Comparison of ENCODE assay signal across 1 cellular context in the genomic region with DNA sequence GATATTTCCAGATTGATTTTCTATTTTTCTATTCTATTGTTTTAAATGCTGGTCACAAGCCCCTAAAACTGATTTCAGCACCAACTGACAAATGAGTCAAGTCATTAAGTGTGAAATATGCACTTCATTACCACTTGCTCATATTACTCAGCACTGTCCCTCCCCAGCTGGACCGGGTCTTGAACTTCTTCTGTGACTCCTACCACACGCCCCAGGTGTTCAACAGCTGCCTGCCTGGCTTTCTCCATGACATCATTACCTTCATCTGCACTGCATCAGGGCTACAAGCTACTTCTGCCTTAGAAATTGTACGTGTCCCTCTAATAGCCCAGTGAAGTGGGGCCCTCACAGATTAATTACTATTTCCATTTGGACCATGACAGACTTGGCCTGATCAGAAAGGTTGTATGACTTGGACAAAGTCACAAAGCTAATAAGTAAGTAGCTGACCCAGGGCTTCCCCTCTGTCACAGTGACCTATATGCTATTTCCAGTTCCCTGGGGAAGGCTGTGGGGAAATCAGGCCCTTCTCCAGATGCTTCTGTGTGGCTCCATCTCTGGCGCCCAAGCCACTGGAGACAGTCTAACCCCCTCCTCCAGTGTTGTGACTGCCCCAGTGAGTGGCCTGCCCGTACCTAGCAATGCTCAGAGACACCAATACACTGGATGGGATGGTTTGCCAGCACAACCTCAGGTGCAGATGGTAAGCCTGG.
TF ChIP-seq lines count a peak whose summit lies in the region.

No MANE protein-coding gene starts in this region.

TF ChIP-seq in GM12878, 131 proteins besides CTCF, POLR2A, EP300 and RAD21 (continued from another document):
- no peak for TF ChIP-seq RFX5 (IDR thresholded peaks at IDR 0.05; ENCODE audit: low read depth, low read length)
- TF ChIP-seq, protein P1, sequence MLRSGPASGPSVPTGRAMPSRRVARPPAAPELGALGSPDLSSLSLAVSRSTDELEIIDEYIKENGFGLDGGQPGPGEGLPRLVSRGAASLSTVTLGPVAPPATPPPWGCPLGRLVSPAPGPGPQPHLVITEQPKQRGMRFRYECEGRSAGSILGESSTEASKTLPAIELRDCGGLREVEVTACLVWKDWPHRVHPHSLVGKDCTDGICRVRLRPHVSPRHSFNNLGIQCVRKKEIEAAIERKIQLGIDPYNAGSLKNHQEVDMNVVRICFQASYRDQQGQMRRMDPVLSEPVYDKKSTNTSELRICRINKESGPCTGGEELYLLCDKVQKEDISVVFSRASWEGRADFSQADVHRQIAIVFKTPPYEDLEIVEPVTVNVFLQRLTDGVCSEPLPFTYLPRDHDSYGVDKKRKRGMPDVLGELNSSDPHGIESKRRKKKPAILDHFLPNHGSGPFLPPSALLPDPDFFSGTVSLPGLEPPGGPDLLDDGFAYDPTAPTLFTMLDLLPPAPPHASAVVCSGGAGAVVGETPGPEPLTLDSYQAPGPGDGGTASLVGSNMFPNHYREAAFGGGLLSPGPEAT (IDR thresholded peaks at IDR 0.05; ENCODE audit: low read depth): no peak; the same call in 1 of the 2 replicates
- no peak for TF ChIP-seq YY1 (IDR thresholded peaks at IDR 0.05; ENCODE audit: low read depth, low read length)
- no peak for TF ChIP-seq RB1 (IDR thresholded peaks at IDR 0.05; ENCODE audit: borderline replicate concordance)
- peak; percentile 62; the same call in 1 of the 2 replicates for TF ChIP-seq FOXM1 (IDR thresholded peaks at IDR 0.05; ENCODE audit: low read depth, low read length)
- TF ChIP-seq TCF12 (IDR thresholded peaks at IDR 0.05; ENCODE audit: low read depth, low read length): peak; percentile 100
- no peak for TF ChIP-seq KDM1A (IDR thresholded peaks at IDR 0.05; ENCODE audit: borderline replicate concordance)
- TF ChIP-seq REST (IDR thresholded peaks at IDR 0.05; ENCODE audit: low read depth, low read length): no peak
- no peak for TF ChIP-seq ESRRA (IDR thresholded peaks at IDR 0.05; ENCODE audit: low read length)
- TF ChIP-seq, protein P2, sequence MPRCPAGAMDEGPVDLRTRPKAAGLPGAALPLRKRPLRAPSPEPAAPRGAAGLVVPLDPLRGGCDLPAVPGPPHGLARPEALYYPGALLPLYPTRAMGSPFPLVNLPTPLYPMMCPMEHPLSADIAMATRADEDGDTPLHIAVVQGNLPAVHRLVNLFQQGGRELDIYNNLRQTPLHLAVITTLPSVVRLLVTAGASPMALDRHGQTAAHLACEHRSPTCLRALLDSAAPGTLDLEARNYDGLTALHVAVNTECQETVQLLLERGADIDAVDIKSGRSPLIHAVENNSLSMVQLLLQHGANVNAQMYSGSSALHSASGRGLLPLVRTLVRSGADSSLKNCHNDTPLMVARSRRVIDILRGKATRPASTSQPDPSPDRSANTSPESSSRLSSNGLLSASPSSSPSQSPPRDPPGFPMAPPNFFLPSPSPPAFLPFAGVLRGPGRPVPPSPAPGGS (IDR thresholded peaks at IDR 0.05; ENCODE audit: borderline replicate concordance, insufficient read depth, low read depth, low read length, poor library complexity, severe bottlenecking): peak; percentile 78
- no peak for TF ChIP-seq IKZF1 (conservative IDR thresholded peaks at IDR 0.05)
- TF ChIP-seq ZNF207 (IDR thresholded peaks at IDR 0.05; ENCODE audit: borderline replicate concordance): no peak
- no peak for TF ChIP-seq SP1 (IDR thresholded peaks at IDR 0.05; ENCODE audit: low read depth, low read length)
- TF ChIP-seq MEF2B (IDR thresholded peaks at IDR 0.05; ENCODE audit: partially characterized antibody, poor library complexity, severe bottlenecking): peak; percentile 38
- no peak for TF ChIP-seq SIX5 (IDR thresholded peaks at IDR 0.05; ENCODE audit: low read depth, low read length, severe bottlenecking)
- TF ChIP-seq RUNX3 (IDR thresholded peaks at IDR 0.05; ENCODE audit: low read length): peak; percentile 79
- no peak for TF ChIP-seq POLR2AphosphoS2 (IDR thresholded peaks at IDR 0.05; ENCODE audit: low read depth, low read length)
- TF ChIP-seq JUNB (IDR thresholded peaks at IDR 0.05): peak; percentile 80
- TF ChIP-seq IRF5 (IDR thresholded peaks at IDR 0.05; ENCODE audit: borderline replicate concordance): no peak
- no peak for TF ChIP-seq SMC3 (IDR thresholded peaks at IDR 0.05; ENCODE audit: borderline replicate concordance, low read length)
- peak; percentile 43; the same call in 1 of the 2 replicates for TF ChIP-seq ZBED1 (IDR thresholded peaks at IDR 0.05; ENCODE audit: borderline replicate concordance)
- TF ChIP-seq SMARCA5 (IDR thresholded peaks at IDR 0.05): no peak
- TF ChIP-seq, protein P3, sequence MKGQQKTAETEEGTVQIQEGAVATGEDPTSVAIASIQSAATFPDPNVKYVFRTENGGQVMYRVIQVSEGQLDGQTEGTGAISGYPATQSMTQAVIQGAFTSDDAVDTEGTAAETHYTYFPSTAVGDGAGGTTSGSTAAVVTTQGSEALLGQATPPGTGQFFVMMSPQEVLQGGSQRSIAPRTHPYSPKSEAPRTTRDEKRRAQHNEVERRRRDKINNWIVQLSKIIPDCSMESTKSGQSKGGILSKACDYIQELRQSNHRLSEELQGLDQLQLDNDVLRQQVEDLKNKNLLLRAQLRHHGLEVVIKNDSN (IDR thresholded peaks at IDR 0.05; ENCODE audit: borderline replicate concordance, extremely low read length, insufficient read depth, low read depth, low read length): no peak
- no peak for TF ChIP-seq PAX8 (IDR thresholded peaks at IDR 0.05)
- peak; percentile 43; the same call in 1 of the 2 replicates for TF ChIP-seq POLR2AphosphoS5 (IDR thresholded peaks at IDR 0.05; ENCODE audit: low read length)
- TF ChIP-seq CREB1 (IDR thresholded peaks at IDR 0.05; ENCODE audit: low read depth): peak; percentile 83
- no peak for TF ChIP-seq SIN3A (IDR thresholded peaks at IDR 0.05; ENCODE audit: low read depth, low read length)
- no peak for TF ChIP-seq EGR1 (IDR thresholded peaks at IDR 0.05; ENCODE audit: borderline replicate concordance in 1 of 2, low read depth in 2 of 2, low read length in 2 of 2)
